ENCODE assay signal across 24 cellular contexts in genomic region chr16:20647736-20648135, GRCh38. TPM values are rescaled to one million over a fixed set of nuclear protein-coding genes. Genes with fewer than 3 reads are reported as not detected.
DNase-seq lines count a peak whose midpoint lies in the region; ATAC-seq and TF ChIP-seq lines count a peak whose summit lies in the region.
"Had no signal": no experiment of that assay in that cellular context is flagged by ENCODE, and none has a peak within 500 bp of the region (broad histone marks: within the 10 kb centered on the region; RNA-seq: fewer than 3 reads in every experiment).

No MANE protein-coding gene starts in this region.

- peak overlapping the region; percentile 14 for H3K4me2 ChIP-seq in GM23338
- H3K4me2 ChIP-seq: A549 had no signal

- ATAC-seq in GM23338 = no peak
- no peak for ATAC-seq in activated CD8-positive, alpha-beta memory T cell treated with anti-CD3 and anti-CD28 coated beads, Interleukin-2, amount 10 ng/mL, durations not matched to agents 7 days and 5 days
- ATAC-seq: A549, GM12878 had no signal

- CTCF ChIA-PET in Caco-2 (lab: Charles Lee) = no interaction called here
- CTCF ChIA-PET in activated CD8-positive, alpha-beta memory T cell treated with anti-CD3 and anti-CD28 coated beads, Interleukin-2, amount 10 ng/mL, durations not matched to agents 7 days and 5 days (lab: Charles Lee) = no interaction called here

- no TSS peak for BruUV-seq in Caco-2 (replicated peaks; lab: Mats Ljungman, UMichigan)

- H3K27me3 ChIP-seq in Caco-2 (replicated peaks; ENCODE audit: control insufficient read depth, insufficient read depth, low read length) (no peaks in the 10 kb centered on the region), GM23338 (ENCODE audit: insufficient read depth) (no peaks in the 10 kb centered on the region), SJCRH30 (no peaks in the 10 kb centered on the region)
- H3K27me3 ChIP-seq: Peyer's patch had no signal

- H3K27me3 Mint-ChIP-seq in Caco-2 (ENCODE audit: insufficient read depth, unreplicated experiment) (no peaks in the 10 kb centered on the region), GM23338 (ENCODE audit: insufficient read depth, low read depth, poor library complexity) (peaks cover 10% of the 10 kb centered on the region), mesothelial cell of epicardium (ENCODE audit: low read depth) (no peaks in the 10 kb centered on the region)
- peaks cover 5% of the 10 kb centered on the region for H3K27me3 Mint-ChIP-seq in activated CD8-positive, alpha-beta memory T cell treated with anti-CD3 and anti-CD28 coated beads, Interleukin-2, amount 10 ng/mL, durations not matched to agents 7 days and 5 days

- H3K27ac Mint-ChIP-seq in Caco-2 (ENCODE audit: unreplicated experiment) (no peak overlapping the region), GM23338 (no peak overlapping the region; the same call in 1 of the 2 replicates), mesothelial cell of epicardium (peak overlapping the region; percentile 35)
- H3K27ac Mint-ChIP-seq in activated CD8-positive, alpha-beta memory T cell treated with anti-CD3 and anti-CD28 coated beads, Interleukin-2, amount 10 ng/mL, durations not matched to agents 7 days and 5 days = no peak overlapping the region
- H3K27ac Mint-ChIP-seq: B cell, CD14-positive monocyte had no signal

- H3K79me2 ChIP-seq in GM23338 (replicated peaks; ENCODE audit: insufficient read depth) = no peaks in the 10 kb centered on the region

- H3K4me3 Mint-ChIP-seq in Caco-2 (ENCODE audit: unreplicated experiment) = peak overlapping the region; percentile 0
- H3K4me3 Mint-ChIP-seq in GM23338 = no peak overlapping the region
- no peak overlapping the region for H3K4me3 Mint-ChIP-seq in mesothelial cell of epicardium
- H3K4me3 Mint-ChIP-seq in activated CD8-positive, alpha-beta memory T cell treated with anti-CD3 and anti-CD28 coated beads, Interleukin-2, amount 10 ng/mL, durations not matched to agents 7 days and 5 days = no peak overlapping the region
- H3K4me3 Mint-ChIP-seq: B cell, CD14-positive monocyte had no signal

- H3F3A ChIP-seq in GM23338 (replicated peaks; ENCODE audit: low read depth) = no peaks in the 10 kb centered on the region

- H3K9me3 Mint-ChIP-seq in Caco-2 (ENCODE audit: unreplicated experiment) (peaks cover 22% of the 10 kb centered on the region), GM23338 (peaks cover 13% of the 10 kb centered on the region), mesothelial cell of epicardium (peaks cover 4% of the 10 kb centered on the region)
- no peaks in the 10 kb centered on the region for H3K9me3 Mint-ChIP-seq in activated CD8-positive, alpha-beta memory T cell treated with anti-CD3 and anti-CD28 coated beads, Interleukin-2, amount 10 ng/mL, durations not matched to agents 7 days and 5 days (ENCODE audit: low read depth)

- H3K36me3 Mint-ChIP-seq in Caco-2 (ENCODE audit: insufficient read depth, unreplicated experiment) (peaks cover 19% of the 10 kb centered on the region), GM23338 (ENCODE audit: low read depth) (peaks cover 20% of the 10 kb centered on the region), mesothelial cell of epicardium (no peaks in the 10 kb centered on the region)
- no peaks in the 10 kb centered on the region for H3K36me3 Mint-ChIP-seq in activated CD8-positive, alpha-beta memory T cell treated with anti-CD3 and anti-CD28 coated beads, Interleukin-2, amount 10 ng/mL, durations not matched to agents 7 days and 5 days
- H3K36me3 Mint-ChIP-seq: CD14-positive monocyte had no signal

- H3K4me3 ChIP-seq in Caco-2 (ENCODE audit: low read depth, low read length) (no peak overlapping the region), GM23338 (no peak overlapping the region), SJCRH30 (no peak overlapping the region)
- H3K4me3 ChIP-seq: A549, GM12878, GM23248, Peyer's patch had no signal

- POLR2A ChIA-PET in Caco-2 (lab: Charles Lee) = no interaction called here

- H3K9me2 ChIP-seq in GM23338 (ENCODE audit: insufficient read depth) = peaks cover 13% of the 10 kb centered on the region; the same call in 1 of the 2 replicates

- H3K27ac ChIP-seq in GM23338 (ENCODE audit: low read depth) (peak overlapping the region; percentile 64), SJCRH30 (peak overlapping the region; percentile 85)
- H3K27ac ChIP-seq: A549, GM23248, Peyer's patch had no signal

- H3K9me3 ChIP-seq in Caco-2 (0 out of 2 replicates have a peak, but pooled peaks cover 4% of the 10 kb centered on the region), SJCRH30 (replicated peaks) (peaks cover 8% of the 10 kb centered on the region)
- H3K9me3 ChIP-seq: A549, Peyer's patch had no signal

- DNase-seq in Caco-2 (no peak), GM23338 (ENCODE audit: low spot score) (peak; percentile 25), SJCRH30 (peak; percentile 65 to 78), mesothelial cell of epicardium (ENCODE audit: low spot score in 2 of 2, unreplicated experiment in 2 of 2) (no peak), SK-N-DZ (ENCODE audit: low spot score) (no peak), iPS-NIHi11 (ENCODE audit: low spot score) (no peak), hippocampal formation (lab: John Stamatoyannopoulos, UW) (no peak)
- no peak for DNase-seq in activated CD8-positive, alpha-beta memory T cell treated with anti-CD3 and anti-CD28 coated beads, Interleukin-2, amount 10 ng/mL, durations not matched to agents 7 days and 5 days
- DNase-seq: DMS79 treated with DMSO at 0.1 percent for 48 hours, GM23248, KBM-7, NCI-H1092, NCI-H1436, NCI-H2029, NCI-H2171, NCI-H345, NCI-H69, Peyer's patch had no signal

- no peak for TF ChIP-seq CTCF in Caco-2 (IDR thresholded peaks at IDR 0.05; ENCODE audit: insufficient read depth in 1 of 2, low read depth in 1 of 2, low read length in 1 of 2, severe bottlenecking in 1 of 2, unreplicated experiment in 1 of 2)
- TF ChIP-seq CTCF in GM23338 (conservative IDR thresholded peaks at IDR 0.05; ENCODE audit: low read depth in 2 of 2) = no peak
- TF ChIP-seq CTCF in mesothelial cell of epicardium (IDR thresholded peaks at IDR 0.05; ENCODE audit: unreplicated experiment) = no peak

- intact Hi-C loops in Caco-2 (cut with micrococcal nuclease; ENCODE audit: unreplicated experiment) = no loop called here

- H3K36me3 ChIP-seq in Caco-2 (ENCODE audit: control insufficient read depth, insufficient read depth, low read length) = no peaks in the 10 kb centered on the region
- H3K36me3 ChIP-seq in GM23338 (ENCODE audit: insufficient read depth) = no peaks in the 10 kb centered on the region
- H3K36me3 ChIP-seq in SJCRH30 = no peaks in the 10 kb centered on the region
- H3K36me3 ChIP-seq: Peyer's patch had no signal

- no peak overlapping the region for H2AFZ ChIP-seq in GM23338
- H2AFZ ChIP-seq: GM23248 had no signal

- peaks cover 33% of the 10 kb centered on the region for H3K4me1 ChIP-seq in Caco-2
- peaks cover 33% of the 10 kb centered on the region for H3K4me1 ChIP-seq in GM23338 (ENCODE audit: insufficient read depth)
- peaks cover 9% of the 10 kb centered on the region for H3K4me1 ChIP-seq in SJCRH30
- H3K4me1 ChIP-seq: A549, Peyer's patch had no signal

- no peaks in the 10 kb centered on the region for H4K20me1 ChIP-seq in GM23338 (replicated peaks; ENCODE audit: insufficient read depth)

- H3K4me1 Mint-ChIP-seq in Caco-2 (ENCODE audit: low read depth, unreplicated experiment) = peaks cover 18% of the 10 kb centered on the region
- peaks cover 38% of the 10 kb centered on the region for H3K4me1 Mint-ChIP-seq in GM23338
- H3K4me1 Mint-ChIP-seq in mesothelial cell of epicardium = peaks cover 14% of the 10 kb centered on the region
- H3K4me1 Mint-ChIP-seq in activated CD8-positive, alpha-beta memory T cell treated with anti-CD3 and anti-CD28 coated beads, Interleukin-2, amount 10 ng/mL, durations not matched to agents 7 days and 5 days = no peaks in the 10 kb centered on the region
- H3K4me1 Mint-ChIP-seq: B cell had no signal

TF ChIP-seq in GM23338, 12 proteins besides CTCF, POLR2A, EP300 and RAD21 (continues in another document):
- TF ChIP-seq CREB1 (CRISPR knock-in tag; IDR thresholded peaks at IDR 0.05; ENCODE audit: low read depth) = no peak
- TF ChIP-seq, protein P1, sequence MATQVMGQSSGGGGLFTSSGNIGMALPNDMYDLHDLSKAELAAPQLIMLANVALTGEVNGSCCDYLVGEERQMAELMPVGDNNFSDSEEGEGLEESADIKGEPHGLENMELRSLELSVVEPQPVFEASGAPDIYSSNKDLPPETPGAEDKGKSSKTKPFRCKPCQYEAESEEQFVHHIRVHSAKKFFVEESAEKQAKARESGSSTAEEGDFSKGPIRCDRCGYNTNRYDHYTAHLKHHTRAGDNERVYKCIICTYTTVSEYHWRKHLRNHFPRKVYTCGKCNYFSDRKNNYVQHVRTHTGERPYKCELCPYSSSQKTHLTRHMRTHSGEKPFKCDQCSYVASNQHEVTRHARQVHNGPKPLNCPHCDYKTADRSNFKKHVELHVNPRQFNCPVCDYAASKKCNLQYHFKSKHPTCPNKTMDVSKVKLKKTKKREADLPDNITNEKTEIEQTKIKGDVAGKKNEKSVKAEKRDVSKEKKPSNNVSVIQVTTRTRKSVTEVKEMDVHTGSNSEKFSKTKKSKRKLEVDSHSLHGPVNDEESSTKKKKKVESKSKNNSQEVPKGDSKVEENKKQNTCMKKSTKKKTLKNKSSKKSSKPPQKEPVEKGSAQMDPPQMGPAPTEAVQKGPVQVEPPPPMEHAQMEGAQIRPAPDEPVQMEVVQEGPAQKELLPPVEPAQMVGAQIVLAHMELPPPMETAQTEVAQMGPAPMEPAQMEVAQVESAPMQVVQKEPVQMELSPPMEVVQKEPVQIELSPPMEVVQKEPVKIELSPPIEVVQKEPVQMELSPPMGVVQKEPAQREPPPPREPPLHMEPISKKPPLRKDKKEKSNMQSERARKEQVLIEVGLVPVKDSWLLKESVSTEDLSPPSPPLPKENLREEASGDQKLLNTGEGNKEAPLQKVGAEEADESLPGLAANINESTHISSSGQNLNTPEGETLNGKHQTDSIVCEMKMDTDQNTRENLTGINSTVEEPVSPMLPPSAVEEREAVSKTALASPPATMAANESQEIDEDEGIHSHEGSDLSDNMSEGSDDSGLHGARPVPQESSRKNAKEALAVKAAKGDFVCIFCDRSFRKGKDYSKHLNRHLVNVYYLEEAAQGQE (IDR thresholded peaks at IDR 0.05; ENCODE audit: unreplicated experiment) = no peak

RNA-seq across cellular contexts. Expression of gene ACSM1, which starts 49.7 kb away (rescaled TPM):
- total RNA-seq in Caco-2 (2022) = not detected in 2 replicates
- total RNA-seq in GM23338 (2014; rRNA removed; shearing (Covaris generic)) = 0.38 and 1.4 TPM in 2 replicates
- 0.26 and 0.34 TPM in 2 replicates for polyA plus RNA-seq in GM23338 (2016; fragmentation: Nextera tagmentation; extraction: Ambion mirVana)
- total RNA-seq in SJCRH30 (2014; rRNA removed; shearing (Covaris generic)) = 0.08 and 0.14 TPM in 2 replicates
- 0.66 to 0.97 TPM (median 0.76 TPM) in 3 replicates for total RNA-seq in mesothelial cell of epicardium
- not detected in 2 replicates for polyA plus RNA-seq in SK-N-DZ (2014; cell fraction: cytosol; rRNA removed)
- polyA plus RNA-seq in SK-N-DZ (2014; cell fraction: nucleus; rRNA removed) = not detected in 2 replicates
- not detected for total RNA-seq in activated CD8-positive, alpha-beta memory T cell treated with anti-CD3 and anti-CD28 coated beads, Interleukin-2, amount 10 ng/mL, durations not matched to agents 7 days and 5 days
- total RNA-seq: GM23248, HT1080, OCI-LY7, Peyer's patch had no signal
- polyA plus RNA-seq: A549, GM23248 had no signal

Comparison
In these comparisons a context has a peak if more than half of its experiments do, and no peak if none do; other contexts are left out.
1. DNase-seq: peak in GM23338 (single experiment) and SJCRH30 (2 of 2); none in Caco-2 (0 of 2), mesothelial cell of epicardium (0 of 2), SK-N-DZ (single experiment), iPS-NIHi11 (single experiment), hippocampal formation (0 of 2) and activated CD8-positive, alpha-beta memory T cell treated with anti-CD3 and anti-CD28 coated beads, Interleukin-2, amount 10 ng/mL, durations not matched to agents 7 days and 5 days (single experiment).